ENCODE assay signal across 9 cellular contexts in genomic region chr22:40463727-40464126, GRCh38.
A peak's percentile ranks its signal among the peaks of the same experiment; 100 is the strongest.
DNase-seq lines count a peak whose midpoint lies in the region; ATAC-seq and TF ChIP-seq lines count a peak whose summit lies in the region.
"Had no signal": no experiment of that assay in that cellular context is flagged by ENCODE, and none has a peak within 500 bp of the region (broad histone marks: within the 10 kb centered on the region; RNA-seq: fewer than 3 reads in every experiment).

No MANE protein-coding gene starts in this region.

- no peak overlapping the region for H3K9ac ChIP-seq in neuronal stem cell (ENCODE audit: low read depth, low read length, poor library complexity)
- no peak overlapping the region for H3K9ac ChIP-seq in SK-N-SH

- TF ChIP-seq EP300 in SK-N-SH (IDR thresholded peaks at IDR 0.05; ENCODE audit: borderline replicate concordance in 1 of 2, low read depth in 1 of 2, low read length in 1 of 2): no peak

- H2AK5ac ChIP-seq in neuronal stem cell (ENCODE audit: low read depth, low read length): no peak overlapping the region

- DNase-seq in OCI-LY7 (ENCODE audit: low spot score) (peak; percentile 53), SJCRH30 (no peak), NCI-H82 (lab: John Stamatoyannopoulos, UW) (no peak), neuronal stem cell (ENCODE audit: low spot score) (no peak), SK-N-SH (no peak)
- DNase-seq in activated naive CD4-positive, alpha-beta T cell treated with anti-CD3 and anti-CD28 coated beads, Interleukin-2, amount 50 U/mL, for 72 hours (ENCODE audit: low spot score in 2 of 2): peak in 1 of 2 donors; percentile 22
- DNase-seq in stimulated activated CD4-positive, alpha-beta T cell treated with anti-CD3 and anti-CD28 coated beads, Interleukin-2, amount 100 ng/mL, for 48 hours: peak; percentile 4 to 20
- DNase-seq: NCI-H2171 treated with DMSO at 0.1 percent for 48 hours had no signal

- no peak overlapping the region for H2BK5ac ChIP-seq in neuronal stem cell (ENCODE audit: low read length)

- H3K4me3 ChIP-seq in OCI-LY7 (ENCODE audit: low read depth, low read length, poor library complexity, severe bottlenecking) (peak overlapping the region; percentile 82), SJCRH30 (no peak overlapping the region), neuronal stem cell (ENCODE audit: low read length in 2 of 2) (no peak overlapping the region), SK-N-SH (ENCODE audit: low read depth in 2 of 2, low read length in 1 of 2) (no peak overlapping the region)

- WGBS in neuronal stem cell (ENCODE audit: extremely low coverage in 2 of 2, insufficient read length in 2 of 2, insufficient replicate concordance in 1 of 2), 2 donors: no CpG with 5 or more reads among the region's 6 CpGs
- 95% methylated on average over 6 of the region's 6 CpGs for WGBS in SK-N-SH (ENCODE audit: low lambda C conversion rate)

- no peaks in the 10 kb centered on the region for H3F3A ChIP-seq in SK-N-SH (replicated peaks; ENCODE audit: insufficient read depth)

- POLR2A ChIA-PET in OCI-LY7 (lab: Charles Lee) (interaction anchor here (0.6 to 1.8 kb wide), 2 partner anchors 27 to 181 kb away, joined by 3 to 10 read pairs; no protein-coding TSS in a partner anchor), SK-N-SH (lab: Yijun Ruan, JAX) (no interaction called here)

- H4K20me1 ChIP-seq in OCI-LY7 (ENCODE audit: insufficient read depth, low read length) (0 out of 2 replicates have a peak, but pooled peaks cover 6% of the 10 kb centered on the region), SK-N-SH (ENCODE audit: insufficient read depth) (no peaks in the 10 kb centered on the region)

- no peak overlapping the region for H2BK120ac ChIP-seq in neuronal stem cell (ENCODE audit: low read depth, low read length)

- H4K91ac ChIP-seq in neuronal stem cell (ENCODE audit: low read depth, low read length, poor library complexity): no peak overlapping the region

- H2BK15ac ChIP-seq in neuronal stem cell (ENCODE audit: low read length): no peak overlapping the region

- H3K79me1 ChIP-seq in neuronal stem cell (ENCODE audit: low read depth, low read length): no peaks in the 10 kb centered on the region

- H3K27me3 ChIP-seq in SJCRH30 (no peaks in the 10 kb centered on the region), neuronal stem cell (ENCODE audit: control insufficient read depth in 3 of 3, insufficient read depth in 3 of 3, low read depth in 1 of 3, low read length in 3 of 3) (no peaks in the 10 kb centered on the region), SK-N-SH (ENCODE audit: insufficient read depth) (no peaks in the 10 kb centered on the region)

- CTCF ChIA-PET in OCI-LY7 (lab: Charles Lee; ENCODE audit: unreplicated experiment) (no interaction called here), SK-N-SH (lab: Yijun Ruan, JAX) (interaction anchor here (0.8 kb wide), 1 partner anchor 26 kb away, joined by 3 read pairs; no protein-coding TSS in a partner anchor)

- no peak overlapping the region for H4K8ac ChIP-seq in neuronal stem cell (ENCODE audit: low read depth, low read length)

- H3K36me3 Mint-ChIP-seq in activated naive CD4-positive, alpha-beta T cell treated with anti-CD3 and anti-CD28 coated beads, Interleukin-2, amount 50 U/mL, for 72 hours: peaks cover 19 to 26% of the 10 kb centered on the region in 2 donors

- BruUV-seq in OCI-LY7 (replicated peaks; lab: Mats Ljungman, UMichigan): no TSS peak

- H3K4me2 ChIP-seq in OCI-LY7 (ENCODE audit: low read length) (peak overlapping the region; percentile 77), neuronal stem cell (ENCODE audit: insufficient read depth, low read length, poor library complexity, severe bottlenecking) (no peak overlapping the region), SK-N-SH (no peak overlapping the region)

- TF ChIP-seq RAD21 in SK-N-SH (IDR thresholded peaks at IDR 0.05; ENCODE audit: low read length): no peak

- no peak overlapping the region for H3K4ac ChIP-seq in neuronal stem cell (ENCODE audit: low read length)

- no peak overlapping the region for H3K23ac ChIP-seq in neuronal stem cell (ENCODE audit: low read depth, low read length, poor library complexity)

- no peak overlapping the region for H3K18ac ChIP-seq in neuronal stem cell (ENCODE audit: low read length)

- H3K36me3 ChIP-seq in OCI-LY7 (ENCODE audit: insufficient read depth, low read length): peaks cover 17% of the 10 kb centered on the region; the same call in 1 of the 2 replicates
- H3K36me3 ChIP-seq in SJCRH30: no peaks in the 10 kb centered on the region; the same call in 1 of the 2 replicates
- peaks cover 2 to 20% of the 10 kb centered on the region in 2 donors for H3K36me3 ChIP-seq in neuronal stem cell (replicated peaks in 1 of 2; ENCODE audit: control insufficient read depth in 2 of 2, insufficient read depth in 2 of 2, low read length in 2 of 2)
- peaks cover 0 to 4% of the 10 kb centered on the region in 2 experiments for H3K36me3 ChIP-seq in SK-N-SH (replicated peaks in 1 of 2; ENCODE audit: control insufficient read depth in 1 of 2, insufficient read depth in 2 of 2, low read length in 1 of 2)

- no peaks in the 10 kb centered on the region for H3K9me2 ChIP-seq in OCI-LY7 (ENCODE audit: insufficient read depth, low read length)
- H3K9me2 ChIP-seq in SK-N-SH: no peaks in the 10 kb centered on the region

- TF ChIP-seq CTCF in OCI-LY7 (conservative IDR thresholded peaks at IDR 0.05; ENCODE audit: low read length) (no peak), SK-N-SH (IDR thresholded peaks at IDR 0.05) (no peak)

- H2AFZ ChIP-seq in OCI-LY7 (ENCODE audit: low read length) (peak overlapping the region; percentile 97), neuronal stem cell (ENCODE audit: low read length) (no peak overlapping the region), SK-N-SH (ENCODE audit: low read depth) (no peak overlapping the region)

- peak; percentile 29 for ATAC-seq in GM18867 (IDR thresholded peaks at IDR 0.05; ENCODE audit: unreplicated experiment)
- ATAC-seq in activated naive CD4-positive, alpha-beta T cell treated with anti-CD3 and anti-CD28 coated beads, Interleukin-2, amount 50 U/mL, for 72 hours: peak; percentile 68 to 73

- intact Hi-C loops in OCI-LY7 (cut with micrococcal nuclease; ENCODE audit: unreplicated experiment): loop anchor here (1.0 kb wide), 1 partner anchor 27 kb away; no protein-coding TSS in a partner anchor

- H3K79me2 ChIP-seq in OCI-LY7 (ENCODE audit: insufficient read depth, low read depth, low read length) (peaks cover 53% of the 10 kb centered on the region), SK-N-SH (ENCODE audit: insufficient read depth) (peaks cover 32% of the 10 kb centered on the region)

- H3K27ac ChIP-seq in OCI-LY7 (ENCODE audit: low read depth, low read length, poor library complexity, severe bottlenecking): peak overlapping the region; percentile 90
- H3K27ac ChIP-seq in SJCRH30: no peak overlapping the region
- H3K27ac ChIP-seq in neuronal stem cell (replicated peaks; ENCODE audit: low read length): no peak overlapping the region
- H3K27ac ChIP-seq in SK-N-SH (ENCODE audit: low read depth in 2 of 2, low read length in 1 of 2): no peak overlapping the region

- peaks cover 0 to 3% of the 10 kb centered on the region in 2 donors for H3K9me3 Mint-ChIP-seq in activated naive CD4-positive, alpha-beta T cell treated with anti-CD3 and anti-CD28 coated beads, Interleukin-2, amount 50 U/mL, for 72 hours

- no peak overlapping the region for H3K14ac ChIP-seq in neuronal stem cell (ENCODE audit: low read length)

- H3K4me1 ChIP-seq in OCI-LY7 (ENCODE audit: insufficient read depth, low read length, poor library complexity, severe bottlenecking) (peaks cover 38% of the 10 kb centered on the region), SJCRH30 (no peaks in the 10 kb centered on the region), neuronal stem cell (ENCODE audit: control insufficient read depth in 2 of 2, insufficient read depth in 1 of 2, low read depth in 1 of 2, low read length in 2 of 2) (no peaks in the 10 kb centered on the region), SK-N-SH (ENCODE audit: control insufficient read depth in 1 of 2, insufficient read depth in 2 of 2, low read depth in 1 of 2, low read length in 1 of 2) (no peaks in the 10 kb centered on the region; a peak in 2 of 4 replicates)

- H3K9me3 ChIP-seq in OCI-LY7 (ENCODE audit: low read length) (no peaks in the 10 kb centered on the region), SJCRH30 (replicated peaks) (no peaks in the 10 kb centered on the region), neuronal stem cell (replicated peaks in 1 of 2; ENCODE audit: control insufficient read depth in 2 of 2, insufficient read depth in 1 of 2, low read depth in 1 of 2, low read length in 2 of 2) (no peaks in the 10 kb centered on the region), SK-N-SH (no peaks in the 10 kb centered on the region)

- no peak overlapping the region for H2BK12ac ChIP-seq in neuronal stem cell (ENCODE audit: low read length)

- peak overlapping the region; percentile 88 to 92 for H3K27ac Mint-ChIP-seq in activated naive CD4-positive, alpha-beta T cell treated with anti-CD3 and anti-CD28 coated beads, Interleukin-2, amount 50 U/mL, for 72 hours

TF ChIP-seq in SK-N-SH, 30 proteins besides CTCF, POLR2A, EP300 and RAD21 (continues in another document):
- TF ChIP-seq FOSL2 (IDR thresholded peaks at IDR 0.05; ENCODE audit: borderline replicate concordance, low read depth): no peak
- no peak for TF ChIP-seq USF2 (IDR thresholded peaks at IDR 0.05; ENCODE audit: borderline replicate concordance, low read depth, low read length)
- no peak for TF ChIP-seq JUND (IDR thresholded peaks at IDR 0.05)
- no peak for TF ChIP-seq TAF1 (IDR thresholded peaks at IDR 0.05; ENCODE audit: borderline replicate concordance, low read depth, low read length)
- TF ChIP-seq FOXJ3 (CRISPR knock-in tag; IDR thresholded peaks at IDR 0.05): no peak
- no peak for TF ChIP-seq ELF1 (IDR thresholded peaks at IDR 0.05)
- no peak for TF ChIP-seq NFIC (IDR thresholded peaks at IDR 0.05; ENCODE audit: borderline replicate concordance)
- no peak for TF ChIP-seq POLR2AphosphoS5 (IDR thresholded peaks at IDR 0.05; ENCODE audit: low read depth, low read length)
- no peak for TF ChIP-seq RXRA (IDR thresholded peaks at IDR 0.05; ENCODE audit: borderline replicate concordance, low read depth)

Comparison
In these comparisons a context has a peak if more than half of its experiments do, and no peak if none do; other contexts are left out.
1. DNase-seq: peak in OCI-LY7 (single experiment) and stimulated activated CD4-positive, alpha-beta T cell treated with anti-CD3 and anti-CD28 coated beads, Interleukin-2, amount 100 ng/mL, for 48 hours (2 of 2); none in SJCRH30 (0 of 2), NCI-H82 (single experiment), neuronal stem cell (single experiment) and SK-N-SH (single experiment).